Comparison of ENCODE assay signal across 35 cellular contexts in genomic region chr5:113361701-113362100, GRCh38.
"Had no signal": no experiment of that assay in that cellular context is flagged by ENCODE, and none has a peak within 500 bp of the region (broad histone marks: within the 10 kb centered on the region; RNA-seq: fewer than 3 reads in every experiment).

No MANE protein-coding gene starts in this region.

- DNase-seq: Karpas-422, Kasumi-1, KG1, MG63, MM.1S, MV-4-11, NCI-H1048, NCI-H1092, NCI-H1092 treated with DMSO at 0.1 percent for 48 hours, NCI-H1105, NCI-H1105 treated with DMSO at 0.1 percent for 48 hours, NCI-H1417, NCI-H1417 treated with DMSO at 0.1 percent for 48 hours, NCI-H1436, NCI-H146, NCI-H1694, NCI-H1694 treated with DMSO at 0.1 percent for 48 hours, NCI-H187, NCI-H187 treated with DMSO at 0.1 percent for 48 hours, NCI-H1930, NCI-H2029, NCI-H2029 treated with DMSO at 0.1 percent for 48 hours, NCI-H2081, NCI-H2081 treated with DMSO at 0.1 percent for 48 hours, NCI-H2107, NCI-H2171, NCI-H2171 treated with DMSO at 0.1 percent for 48 hours, NCI-H2227 treated with DMSO at 0.1 percent for 48 hours, NCI-H226, NCI-H345, NCI-H446, NCI-H446 treated with DMSO at 0.1 percent for 48 hours, NCI-H510A, NCI-H510A treated with DMSO at 0.1 percent for 48 hours had no signal

- H3K36me3 ChIP-seq: MG63 had no signal

- H3K9ac ChIP-seq: KMS-11 had no signal

- H3K27ac ChIP-seq: KMS-11 had no signal

- H3K4me3 ChIP-seq: MG63 had no signal

- H3K4me2 ChIP-seq: KMS-11 had no signal

- H3K27me3 ChIP-seq: MG63 had no signal
